ENCODE assay signal across 1 cellular context in the genomic region with DNA sequence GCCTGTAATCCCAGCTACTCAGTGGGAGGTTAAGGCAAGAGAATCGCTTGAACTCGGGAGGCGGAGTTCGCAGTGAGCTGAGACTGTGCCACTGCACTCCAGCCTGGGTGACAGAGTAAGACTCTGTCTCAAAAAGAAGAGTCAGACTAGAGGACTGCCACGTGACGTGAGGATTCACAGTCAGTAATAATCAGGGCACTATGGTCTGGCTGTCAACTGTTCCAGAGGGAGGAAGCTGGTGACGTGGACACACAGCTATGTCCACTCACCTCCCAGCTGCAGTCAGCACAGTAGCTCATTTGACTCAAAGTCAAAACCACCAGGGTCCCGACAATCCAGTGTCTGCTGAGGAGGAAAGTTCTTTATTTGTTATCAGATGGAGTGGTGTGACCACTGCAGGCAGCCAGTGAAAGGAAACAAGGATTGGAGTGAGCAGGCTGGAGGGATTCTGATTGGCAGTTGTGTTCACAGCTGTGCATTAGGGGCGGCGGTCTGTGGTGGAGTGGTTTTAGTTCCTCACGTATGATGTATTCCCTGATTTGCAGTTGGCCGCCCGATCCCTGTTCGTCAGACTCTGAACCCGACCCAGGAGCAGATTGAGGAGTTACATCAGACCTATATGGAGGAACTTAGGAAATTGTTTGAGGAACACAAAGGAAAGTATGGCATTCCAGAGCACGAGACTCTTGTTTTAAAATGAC.
A peak's percentile ranks its signal among the peaks of the same experiment; 100 is the strongest.
TF ChIP-seq lines count a peak whose summit lies in the region.

No MANE protein-coding gene starts in this region.

TF ChIP-seq in K562, 482 proteins besides CTCF, POLR2A, EP300 and RAD21 (continued from another document and continues in another):
- TF ChIP-seq, protein P1, sequence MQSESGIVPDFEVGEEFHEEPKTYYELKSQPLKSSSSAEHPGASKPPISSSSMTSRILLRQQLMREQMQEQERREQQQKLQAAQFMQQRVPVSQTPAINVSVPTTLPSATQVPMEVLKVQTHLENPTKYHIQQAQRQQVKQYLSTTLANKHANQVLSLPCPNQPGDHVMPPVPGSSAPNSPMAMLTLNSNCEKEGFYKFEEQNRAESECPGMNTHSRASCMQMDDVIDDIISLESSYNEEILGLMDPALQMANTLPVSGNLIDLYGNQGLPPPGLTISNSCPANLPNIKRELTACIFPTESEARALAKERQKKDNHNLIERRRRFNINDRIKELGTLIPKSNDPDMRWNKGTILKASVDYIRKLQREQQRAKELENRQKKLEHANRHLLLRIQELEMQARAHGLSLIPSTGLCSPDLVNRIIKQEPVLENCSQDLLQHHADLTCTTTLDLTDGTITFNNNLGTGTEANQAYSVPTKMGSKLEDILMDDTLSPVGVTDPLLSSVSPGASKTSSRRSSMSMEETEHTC (IDR thresholded peaks at IDR 0.05) = no peak
- TF ChIP-seq TBL1XR1 (IDR thresholded peaks at IDR 0.05; ENCODE audit: low read length in 2 of 2) (peak in 1 of 2 experiments; percentile 25; a peak in 1 of 4 replicates), ZNF586 (CRISPR knock-in tag; conservative IDR thresholded peaks at IDR 0.05) (no peak), TAF9B (IDR thresholded peaks at IDR 0.05; ENCODE audit: partially characterized antibody) (peak; percentile 83), KDM4B (IDR thresholded peaks at IDR 0.05; ENCODE audit: borderline replicate concordance in 2 of 2, low read depth in 1 of 2) (no peak), BCL6 (CRISPR knock-in tag; IDR thresholded peaks at IDR 0.05) (no peak), ARNT (IDR thresholded peaks at IDR 0.05) (no peak), MAFF (IDR thresholded peaks at IDR 0.05; ENCODE audit: low read length) (no peak), ILF3 (IDR thresholded peaks at IDR 0.05; ENCODE audit: borderline replicate concordance) (no peak), GATAD2A (IDR thresholded peaks at IDR 0.05) (no peak), ESRRA (IDR thresholded peaks at IDR 0.05; ENCODE audit: borderline replicate concordance, low read depth) (no peak), FOXP1 (CRISPR knock-in tag; IDR thresholded peaks at IDR 0.05) (no peak), SMARCB1 (IDR thresholded peaks at IDR 0.05; ENCODE audit: insufficient read length, low read depth) (no peak), MEF2A (IDR thresholded peaks at IDR 0.05; ENCODE audit: control insufficient read depth, low read depth, low read length) (no peak), TAF1 (IDR thresholded peaks at IDR 0.05; ENCODE audit: control insufficient read depth, extremely low read depth, insufficient read depth, low read length, severe bottlenecking) (no peak), COPS2 (conservative IDR thresholded peaks at IDR 0.05) (no peak), ZC3H11A (IDR thresholded peaks at IDR 0.05; ENCODE audit: low read depth, low read length) (no peak), NCOA6 (IDR thresholded peaks at IDR 0.05) (no peak), HNRNPL (IDR thresholded peaks at IDR 0.05; ENCODE audit: low read depth, low read length) (no peak), DIDO1 (tag; IDR thresholded peaks at IDR 0.05; ENCODE audit: low read depth) (no peak), TCF3 (CRISPR knock-in tag; IDR thresholded peaks at IDR 0.05) (no peak), MYC (IDR thresholded peaks at IDR 0.05; ENCODE audit: low read depth, low read length) (no peak), MYC (CRISPR knock-in tag; IDR thresholded peaks at IDR 0.05; ENCODE audit: borderline replicate concordance, low read depth) (no peak), PRMT5 (CRISPR knock-in tag; IDR thresholded peaks at IDR 0.05) (no peak), ILK (tag; IDR thresholded peaks at IDR 0.05; ENCODE audit: borderline replicate concordance, low read depth) (no peak), ZSCAN29 (IDR thresholded peaks at IDR 0.05) (no peak), SETDB1 (IDR thresholded peaks at IDR 0.05; ENCODE audit: low read length) (no peak), POLR2G (IDR thresholded peaks at IDR 0.05; ENCODE audit: low read depth, low read length) (no peak), SIN3A (IDR thresholded peaks at IDR 0.05; ENCODE audit: borderline replicate concordance in 2 of 2, control insufficient read depth in 1 of 2, low read depth in 2 of 2, low read length in 2 of 2) (0 out of 4 replicates have a peak, but pooled peaks of 1 of the 2 experiments have one; percentile 53), HEY1 (CRISPR knock-in tag; IDR thresholded peaks at IDR 0.05; ENCODE audit: borderline replicate concordance) (no peak), ZBTB1 (CRISPR knock-in tag; IDR thresholded peaks at IDR 0.05; ENCODE audit: borderline replicate concordance, low read depth) (no peak), ZNF76 (CRISPR knock-in tag; IDR thresholded peaks at IDR 0.05; ENCODE audit: borderline replicate concordance) (no peak), TCF7 (IDR thresholded peaks at IDR 0.05; ENCODE audit: borderline replicate concordance) (no peak), ZNF444 (CRISPR knock-in tag; IDR thresholded peaks at IDR 0.05) (no peak), CXXC5 (CRISPR knock-in tag; IDR thresholded peaks at IDR 0.05) (no peak), CTBP1 (IDR thresholded peaks at IDR 0.05; ENCODE audit: borderline replicate concordance) (peak; percentile 76; the same call in 1 of the 2 replicates)
- TF ChIP-seq, protein P2, sequence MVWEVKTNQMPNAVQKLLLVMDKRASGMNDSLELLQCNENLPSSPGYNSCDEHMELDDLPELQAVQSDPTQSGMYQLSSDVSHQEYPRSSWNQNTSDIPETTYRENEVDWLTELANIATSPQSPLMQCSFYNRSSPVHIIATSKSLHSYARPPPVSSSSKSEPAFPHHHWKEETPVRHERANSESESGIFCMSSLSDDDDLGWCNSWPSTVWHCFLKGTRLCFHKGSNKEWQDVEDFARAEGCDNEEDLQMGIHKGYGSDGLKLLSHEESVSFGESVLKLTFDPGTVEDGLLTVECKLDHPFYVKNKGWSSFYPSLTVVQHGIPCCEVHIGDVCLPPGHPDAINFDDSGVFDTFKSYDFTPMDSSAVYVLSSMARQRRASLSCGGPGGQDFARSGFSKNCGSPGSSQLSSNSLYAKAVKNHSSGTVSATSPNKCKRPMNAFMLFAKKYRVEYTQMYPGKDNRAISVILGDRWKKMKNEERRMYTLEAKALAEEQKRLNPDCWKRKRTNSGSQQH (CRISPR knock-in tag; IDR thresholded peaks at IDR 0.05) = no peak
- TF ChIP-seq, protein P3, sequence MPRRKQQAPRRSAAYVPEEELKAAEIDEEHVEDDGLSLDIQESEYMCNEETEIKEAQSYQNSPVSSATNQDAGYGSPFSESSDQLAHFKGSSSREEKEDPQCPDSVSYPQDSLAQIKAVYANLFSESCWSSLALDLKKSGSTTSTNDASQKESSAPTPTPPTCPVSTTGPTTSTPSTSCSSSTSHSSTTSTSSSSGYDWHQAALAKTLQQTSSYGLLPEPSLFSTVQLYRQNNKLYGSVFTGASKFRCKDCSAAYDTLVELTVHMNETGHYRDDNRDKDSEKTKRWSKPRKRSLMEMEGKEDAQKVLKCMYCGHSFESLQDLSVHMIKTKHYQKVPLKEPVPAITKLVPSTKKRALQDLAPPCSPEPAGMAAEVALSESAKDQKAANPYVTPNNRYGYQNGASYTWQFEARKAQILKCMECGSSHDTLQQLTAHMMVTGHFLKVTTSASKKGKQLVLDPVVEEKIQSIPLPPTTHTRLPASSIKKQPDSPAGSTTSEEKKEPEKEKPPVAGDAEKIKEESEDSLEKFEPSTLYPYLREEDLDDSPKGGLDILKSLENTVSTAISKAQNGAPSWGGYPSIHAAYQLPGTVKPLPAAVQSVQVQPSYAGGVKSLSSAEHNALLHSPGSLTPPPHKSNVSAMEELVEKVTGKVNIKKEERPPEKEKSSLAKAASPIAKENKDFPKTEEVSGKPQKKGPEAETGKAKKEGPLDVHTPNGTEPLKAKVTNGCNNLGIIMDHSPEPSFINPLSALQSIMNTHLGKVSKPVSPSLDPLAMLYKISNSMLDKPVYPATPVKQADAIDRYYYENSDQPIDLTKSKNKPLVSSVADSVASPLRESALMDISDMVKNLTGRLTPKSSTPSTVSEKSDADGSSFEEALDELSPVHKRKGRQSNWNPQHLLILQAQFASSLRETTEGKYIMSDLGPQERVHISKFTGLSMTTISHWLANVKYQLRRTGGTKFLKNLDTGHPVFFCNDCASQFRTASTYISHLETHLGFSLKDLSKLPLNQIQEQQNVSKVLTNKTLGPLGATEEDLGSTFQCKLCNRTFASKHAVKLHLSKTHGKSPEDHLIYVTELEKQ (CRISPR knock-in tag; IDR thresholded peaks at IDR 0.05) = no peak
- TF ChIP-seq, protein P4, sequence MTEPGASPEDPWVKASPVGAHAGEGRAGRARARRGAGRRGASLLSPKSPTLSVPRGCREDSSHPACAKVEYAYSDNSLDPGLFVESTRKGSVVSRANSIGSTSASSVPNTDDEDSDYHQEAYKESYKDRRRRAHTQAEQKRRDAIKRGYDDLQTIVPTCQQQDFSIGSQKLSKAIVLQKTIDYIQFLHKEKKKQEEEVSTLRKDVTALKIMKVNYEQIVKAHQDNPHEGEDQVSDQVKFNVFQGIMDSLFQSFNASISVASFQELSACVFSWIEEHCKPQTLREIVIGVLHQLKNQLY (CRISPR knock-in tag; conservative IDR thresholded peaks at IDR 0.05) = no peak
- TF ChIP-seq, protein P5, sequence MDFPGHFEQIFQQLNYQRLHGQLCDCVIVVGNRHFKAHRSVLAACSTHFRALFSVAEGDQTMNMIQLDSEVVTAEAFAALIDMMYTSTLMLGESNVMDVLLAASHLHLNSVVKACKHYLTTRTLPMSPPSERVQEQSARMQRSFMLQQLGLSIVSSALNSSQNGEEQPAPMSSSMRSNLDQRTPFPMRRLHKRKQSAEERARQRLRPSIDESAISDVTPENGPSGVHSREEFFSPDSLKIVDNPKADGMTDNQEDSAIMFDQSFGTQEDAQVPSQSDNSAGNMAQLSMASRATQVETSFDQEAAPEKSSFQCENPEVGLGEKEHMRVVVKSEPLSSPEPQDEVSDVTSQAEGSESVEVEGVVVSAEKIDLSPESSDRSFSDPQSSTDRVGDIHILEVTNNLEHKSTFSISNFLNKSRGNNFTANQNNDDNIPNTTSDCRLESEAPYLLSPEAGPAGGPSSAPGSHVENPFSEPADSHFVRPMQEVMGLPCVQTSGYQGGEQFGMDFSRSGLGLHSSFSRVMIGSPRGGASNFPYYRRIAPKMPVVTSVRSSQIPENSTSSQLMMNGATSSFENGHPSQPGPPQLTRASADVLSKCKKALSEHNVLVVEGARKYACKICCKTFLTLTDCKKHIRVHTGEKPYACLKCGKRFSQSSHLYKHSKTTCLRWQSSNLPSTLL (IDR thresholded peaks at IDR 0.05) = peak; percentile 69; the same call in 1 of the 2 replicates
- TF ChIP-seq, protein P6, sequence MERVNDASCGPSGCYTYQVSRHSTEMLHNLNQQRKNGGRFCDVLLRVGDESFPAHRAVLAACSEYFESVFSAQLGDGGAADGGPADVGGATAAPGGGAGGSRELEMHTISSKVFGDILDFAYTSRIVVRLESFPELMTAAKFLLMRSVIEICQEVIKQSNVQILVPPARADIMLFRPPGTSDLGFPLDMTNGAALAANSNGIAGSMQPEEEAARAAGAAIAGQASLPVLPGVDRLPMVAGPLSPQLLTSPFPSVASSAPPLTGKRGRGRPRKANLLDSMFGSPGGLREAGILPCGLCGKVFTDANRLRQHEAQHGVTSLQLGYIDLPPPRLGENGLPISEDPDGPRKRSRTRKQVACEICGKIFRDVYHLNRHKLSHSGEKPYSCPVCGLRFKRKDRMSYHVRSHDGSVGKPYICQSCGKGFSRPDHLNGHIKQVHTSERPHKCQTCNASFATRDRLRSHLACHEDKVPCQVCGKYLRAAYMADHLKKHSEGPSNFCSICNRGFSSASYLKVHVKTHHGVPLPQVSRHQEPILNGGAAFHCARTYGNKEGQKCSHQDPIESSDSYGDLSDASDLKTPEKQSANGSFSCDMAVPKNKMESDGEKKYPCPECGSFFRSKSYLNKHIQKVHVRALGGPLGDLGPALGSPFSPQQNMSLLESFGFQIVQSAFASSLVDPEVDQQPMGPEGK (CRISPR knock-in tag; IDR thresholded peaks at IDR 0.05; ENCODE audit: borderline replicate concordance) = no peak
- TF ChIP-seq, protein P7, sequence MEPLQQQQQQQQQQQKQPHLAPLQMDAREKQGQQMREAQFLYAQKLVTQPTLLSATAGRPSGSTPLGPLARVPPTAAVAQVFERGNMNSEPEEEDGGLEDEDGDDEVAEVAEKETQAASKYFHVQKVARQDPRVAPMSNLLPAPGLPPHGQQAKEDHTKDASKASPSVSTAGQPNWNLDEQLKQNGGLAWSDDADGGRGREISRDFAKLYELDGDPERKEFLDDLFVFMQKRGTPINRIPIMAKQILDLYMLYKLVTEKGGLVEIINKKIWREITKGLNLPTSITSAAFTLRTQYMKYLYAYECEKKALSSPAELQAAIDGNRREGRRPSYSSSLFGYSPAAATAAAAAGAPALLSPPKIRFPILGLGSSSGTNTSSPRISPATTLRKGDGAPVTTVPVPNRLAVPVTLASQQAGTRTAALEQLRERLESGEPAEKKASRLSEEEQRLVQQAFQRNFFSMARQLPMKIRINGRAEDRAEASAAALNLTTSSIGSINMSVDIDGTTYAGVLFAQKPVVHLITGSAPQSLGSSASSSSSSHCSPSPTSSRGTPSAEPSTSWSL (CRISPR knock-in tag; IDR thresholded peaks at IDR 0.05; ENCODE audit: borderline replicate concordance) = no peak
- TF ChIP-seq, protein P8, sequence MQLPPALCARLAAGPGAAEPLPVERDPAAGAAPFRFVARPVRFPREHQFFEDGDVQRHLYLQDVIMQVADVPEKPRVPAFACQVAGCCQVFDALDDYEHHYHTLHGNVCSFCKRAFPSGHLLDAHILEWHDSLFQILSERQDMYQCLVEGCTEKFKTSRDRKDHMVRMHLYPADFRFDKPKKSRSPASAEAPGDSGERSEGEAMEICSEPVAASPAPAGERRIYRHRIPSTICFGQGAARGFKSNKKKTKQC (CRISPR knock-in tag; IDR thresholded peaks at IDR 0.05) = no peak
- TF ChIP-seq, protein P9, sequence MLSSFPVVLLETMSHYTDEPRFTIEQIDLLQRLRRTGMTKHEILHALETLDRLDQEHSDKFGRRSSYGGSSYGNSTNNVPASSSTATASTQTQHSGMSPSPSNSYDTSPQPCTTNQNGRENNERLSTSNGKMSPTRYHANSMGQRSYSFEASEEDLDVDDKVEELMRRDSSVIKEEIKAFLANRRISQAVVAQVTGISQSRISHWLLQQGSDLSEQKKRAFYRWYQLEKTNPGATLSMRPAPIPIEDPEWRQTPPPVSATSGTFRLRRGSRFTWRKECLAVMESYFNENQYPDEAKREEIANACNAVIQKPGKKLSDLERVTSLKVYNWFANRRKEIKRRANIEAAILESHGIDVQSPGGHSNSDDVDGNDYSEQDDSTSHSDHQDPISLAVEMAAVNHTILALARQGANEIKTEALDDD (IDR thresholded peaks at IDR 0.05) = no peak
- TF ChIP-seq, protein P10, sequence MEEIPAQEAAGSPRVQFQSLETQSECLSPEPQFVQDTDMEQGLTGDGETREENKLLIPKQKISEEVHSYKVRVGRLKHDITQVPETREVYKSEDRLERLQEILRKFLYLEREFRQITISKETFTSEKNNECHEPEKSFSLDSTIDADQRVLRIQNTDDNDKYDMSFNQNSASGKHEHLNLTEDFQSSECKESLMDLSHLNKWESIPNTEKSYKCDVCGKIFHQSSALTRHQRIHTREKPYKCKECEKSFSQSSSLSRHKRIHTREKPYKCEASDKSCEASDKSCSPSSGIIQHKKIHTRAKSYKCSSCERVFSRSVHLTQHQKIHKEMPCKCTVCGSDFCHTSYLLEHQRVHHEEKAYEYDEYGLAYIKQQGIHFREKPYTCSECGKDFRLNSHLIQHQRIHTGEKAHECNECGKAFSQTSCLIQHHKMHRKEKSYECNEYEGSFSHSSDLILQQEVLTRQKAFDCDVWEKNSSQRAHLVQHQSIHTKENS (CRISPR knock-in tag; IDR thresholded peaks at IDR 0.05) = no peak
